Comparison of ENCODE assay signal across 8 cellular contexts in the genomic region with DNA sequence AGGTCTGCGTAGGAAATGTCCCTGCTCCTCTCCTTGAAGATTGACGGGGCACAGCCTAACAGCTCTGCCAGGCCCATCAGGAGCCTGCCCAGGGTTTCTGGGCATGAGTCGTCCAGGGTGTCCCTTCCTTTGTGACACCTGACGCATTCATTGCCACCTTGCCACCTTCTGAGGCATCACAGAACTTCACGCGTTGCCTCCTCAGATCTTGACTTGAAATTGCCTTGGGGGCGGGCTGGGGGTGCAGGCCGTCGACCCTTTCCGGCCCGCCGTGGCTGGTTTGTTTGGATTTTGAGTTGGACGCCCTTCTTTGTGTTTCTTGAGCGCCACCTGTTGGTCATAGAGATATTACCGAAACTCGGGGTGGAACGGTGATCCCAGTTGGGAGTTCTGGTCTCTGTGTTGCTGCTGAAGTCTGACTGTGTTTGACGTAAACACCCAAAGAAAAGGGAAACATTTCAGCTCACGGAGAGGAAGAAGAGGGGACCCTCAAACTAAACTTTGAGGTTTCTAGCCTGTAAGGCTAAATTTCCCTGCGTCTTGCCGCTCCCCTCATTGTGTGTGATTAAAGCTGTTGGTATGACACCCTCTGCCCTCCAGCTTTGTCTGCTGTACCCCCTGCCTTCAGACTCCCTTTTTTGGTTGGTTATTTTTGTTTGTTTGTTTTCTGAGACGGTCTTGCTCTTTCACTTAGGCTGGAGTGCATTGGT. TPM values are rescaled to one million over a fixed set of nuclear protein-coding genes. Genes with fewer than 3 reads are reported as not detected.
DNase-seq lines count a peak whose midpoint lies in the region; ATAC-seq and TF ChIP-seq lines count a peak whose summit lies in the region.

No MANE protein-coding gene starts in this region.

- no peaks in the 10 kb centered on the region; the same call in 1 of the 2 replicates for H3K9me3 ChIP-seq in AG04450 (ENCODE audit: control insufficient read depth, insufficient read depth, low read length)

- H3K27ac ChIP-seq in AG04450 (ENCODE audit: low read depth, low read length), result no peak overlapping the region

- POLR2A ChIA-PET in AG04450 (lab: Yijun Ruan, JAX), result interaction anchor here (1.0 to 1.2 kb wide), 2 partner anchors 42 to 45 kb away, joined by 3 read pairs; no protein-coding TSS in a partner anchor
- POLR2A ChIA-PET in activated CD8-positive, alpha-beta T cell treated with anti-CD3 and anti-CD28 coated beads for 36 hours (lab: Charles Lee), result interaction anchor here (0.7 to 2.4 kb wide), 6 partner anchors 9 to 80 kb away, joined by 3 to 9 read pairs (median 3); a partner anchor contains a TSS

- peak overlapping the region; percentile 61 for H3K27ac Mint-ChIP-seq in activated CD8-positive, alpha-beta T cell treated with anti-CD3 and anti-CD28 coated beads for 36 hours

- intact Hi-C loops in activated CD8-positive, alpha-beta T cell treated with anti-CD3 and anti-CD28 coated beads for 36 hours (cut with micrococcal nuclease), result loop anchor here (2.0 to 5.0 kb wide), 2 partner anchors 41 to 68 kb away; no protein-coding TSS in a partner anchor

- H3K9me3 Mint-ChIP-seq in activated CD8-positive, alpha-beta T cell treated with anti-CD3 and anti-CD28 coated beads for 36 hours, result no peaks in the 10 kb centered on the region

- no peak overlapping the region for H3K4me3 ChIP-seq in AG04450 (ENCODE audit: low read depth, low read length)

- H3K4me3 Mint-ChIP-seq in activated CD8-positive, alpha-beta T cell treated with anti-CD3 and anti-CD28 coated beads for 36 hours, result no peak overlapping the region

- CTCF ChIA-PET in AG04450 (lab: Charles Lee), result interaction anchor here (0.5 to 4.8 kb wide), 35 partner anchors 8 to 329 kb away, joined by 3 to 106 read pairs (median 4); a partner anchor contains a TSS
- CTCF ChIA-PET in activated CD8-positive, alpha-beta T cell treated with anti-CD3 and anti-CD28 coated beads for 36 hours (lab: Charles Lee), result interaction anchor here (0.7 to 4.7 kb wide), 41 partner anchors 9 to 207 kb away, joined by 3 to 103 read pairs (median 6); a partner anchor contains a TSS

- peaks cover 42% of the 10 kb centered on the region for H3K4me1 Mint-ChIP-seq in activated CD8-positive, alpha-beta T cell treated with anti-CD3 and anti-CD28 coated beads for 36 hours (ENCODE audit: low read depth)

- H3K36me3 Mint-ChIP-seq in activated CD8-positive, alpha-beta T cell treated with anti-CD3 and anti-CD28 coated beads for 36 hours (ENCODE audit: low read depth), result no peaks in the 10 kb centered on the region

- TF ChIP-seq CTCF in AG04450 (IDR thresholded peaks at IDR 0.05; ENCODE audit: low read depth, low read length), result peak; percentile 77
- peak; percentile 55 for TF ChIP-seq CTCF in GM20000 (IDR thresholded peaks at IDR 0.05; ENCODE audit: extremely low read depth, missing control alignments)
- peak; percentile 88 for TF ChIP-seq CTCF in activated CD8-positive, alpha-beta T cell treated with anti-CD3 and anti-CD28 coated beads for 36 hours (IDR thresholded peaks at IDR 0.05)

- H3K27me3 Mint-ChIP-seq in activated CD8-positive, alpha-beta T cell treated with anti-CD3 and anti-CD28 coated beads for 36 hours, result no peaks in the 10 kb centered on the region

- DNase-seq in AG04450 (ENCODE audit: low read depth, low spot score) (no peak), GM20000 (ENCODE audit: low spot score) (peak; percentile 84), NCI-H526 treated with DMSO at 0.1 percent for 48 hours (lab: John Stamatoyannopoulos, UW) (peak; percentile 44), midbrain (lab: John Stamatoyannopoulos, UW) (peak; percentile 73)
- peak; percentile 84 for DNase-seq in activated CD8-positive, alpha-beta T cell treated with anti-CD3 and anti-CD28 coated beads for 36 hours
- DNase-seq in effector CD8-positive, alpha-beta T cell (lab: John Stamatoyannopoulos, UW), result peak; percentile 66
- DNase-seq in stimulated activated CD8-positive, alpha-beta memory T cell treated with anti-CD3 and anti-CD28 coated beads, Interleukin-2, amount 100 ng/mL, for 48 hours (ENCODE audit: low read depth in 2 of 2), result peak; percentile 41 to 43

- H3K27me3 ChIP-seq in AG04450 (ENCODE audit: control insufficient read depth, insufficient read depth, low read length), result no peaks in the 10 kb centered on the region

- ATAC-seq in activated CD8-positive, alpha-beta T cell treated with anti-CD3 and anti-CD28 coated beads for 36 hours, result peak; percentile 80
- no peak for ATAC-seq in HG03457 (IDR thresholded peaks at IDR 0.05; ENCODE audit: unreplicated experiment)

RNA-seq across cellular contexts. Expression of a gene that starts 44.6 kb away (rescaled TPM):
- polyA plus RNA-seq in AG04450 (2011; rRNA removed), result 5.8 and 8.4 TPM in 2 replicates
- 11.4 and 11.9 TPM in 2 replicates for polyA minus RNA-seq in AG04450 (2011; rRNA and poly(A)+ RNA removed)
- total RNA-seq in activated CD8-positive, alpha-beta T cell treated with anti-CD3 and anti-CD28 coated beads for 36 hours, result 10 to 100 TPM; 26.0 to 28.7 TPM

RNA-seq across cellular contexts. Expression of a gene that starts 50.8 kb away (rescaled TPM):
- polyA plus RNA-seq in AG04450 (2011; rRNA removed), result not detected in 2 replicates
- not detected in 2 replicates for polyA minus RNA-seq in AG04450 (2011; rRNA and poly(A)+ RNA removed)
- not detected for total RNA-seq in activated CD8-positive, alpha-beta T cell treated with anti-CD3 and anti-CD28 coated beads for 36 hours

RNA-seq across cellular contexts. Expression of a gene that starts 59.7 kb away (rescaled TPM):
- polyA plus RNA-seq in AG04450 (2011; rRNA removed), result 0.27 and 0.48 TPM in 2 replicates
- polyA minus RNA-seq in AG04450 (2011; rRNA and poly(A)+ RNA removed), result 0.35 and 0.46 TPM in 2 replicates
- total RNA-seq in activated CD8-positive, alpha-beta T cell treated with anti-CD3 and anti-CD28 coated beads for 36 hours, result not detected
